19 cellular contexts compared by ENCODE assay signal in the genomic region with DNA sequence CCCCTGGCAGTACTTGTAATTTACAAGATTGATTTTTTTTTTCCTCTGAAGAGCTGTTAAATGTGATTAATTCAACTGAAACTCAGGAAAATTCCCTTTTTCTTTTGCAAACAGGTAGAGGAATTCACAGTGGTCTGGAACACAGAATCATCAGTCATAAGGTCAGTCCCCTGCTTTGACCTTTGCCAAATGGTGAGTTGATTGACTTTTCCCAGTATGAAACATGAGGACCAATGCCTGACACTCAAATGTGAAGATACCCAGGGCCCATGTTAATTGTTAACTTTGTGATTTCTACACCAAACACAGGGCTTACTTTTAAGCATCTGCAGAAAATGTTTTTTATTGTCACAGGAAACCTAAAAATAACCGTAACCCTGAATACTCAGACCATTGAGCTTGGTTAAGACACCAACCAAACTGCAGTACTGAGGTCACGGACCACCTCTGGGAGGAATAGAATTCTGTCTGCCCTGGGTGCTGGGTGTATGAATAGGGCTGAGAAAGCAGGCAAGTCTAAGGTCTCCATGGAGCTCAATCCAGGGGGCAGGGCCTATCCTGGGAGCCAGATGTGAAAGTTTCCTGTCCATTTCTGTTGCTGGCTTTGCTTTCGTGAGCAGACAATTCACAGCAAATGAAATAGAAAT.
DNase-seq lines count a peak whose midpoint lies in the region; ATAC-seq lines count a peak whose summit lies in the region.
"Had no signal": no experiment of that assay in that cellular context is flagged by ENCODE, and none has a peak within 500 bp of the region (broad histone marks: within the 10 kb centered on the region; RNA-seq: fewer than 3 reads in every experiment).

No MANE protein-coding gene starts in this region.

- no peak overlapping the region for H3K4me3 Mint-ChIP-seq in activated naive CD4-positive, alpha-beta T cell treated with anti-CD3 and anti-CD28 coated beads, Interleukin-2, amount 10 ng/mL, durations not matched to agents 7 days and 5 days
- H3K4me3 Mint-ChIP-seq: activated CD8-positive, alpha-beta memory T cell treated with anti-CD3 and anti-CD28 coated beads, Interleukin-2, amount 10 ng/mL, durations not matched to agents 7 days and 5 days had no signal

- H3K4me1 Mint-ChIP-seq in activated naive CD4-positive, alpha-beta T cell treated with anti-CD3 and anti-CD28 coated beads, Interleukin-2, amount 10 ng/mL, durations not matched to agents 7 days and 5 days = no peaks in the 10 kb centered on the region
- H3K4me1 Mint-ChIP-seq: activated CD8-positive, alpha-beta memory T cell treated with anti-CD3 and anti-CD28 coated beads, Interleukin-2, amount 10 ng/mL, durations not matched to agents 7 days and 5 days had no signal

- ATAC-seq in GM18511 (IDR thresholded peaks at IDR 0.05; ENCODE audit: unreplicated experiment) (peak; percentile 54), GM21381 (IDR thresholded peaks at IDR 0.05; ENCODE audit: unreplicated experiment) (peak; percentile 50), HG03342 (IDR thresholded peaks at IDR 0.05; ENCODE audit: unreplicated experiment) (peak; percentile 39), left lobe of liver (peak; percentile 75), HG03439 (IDR thresholded peaks at IDR 0.05; ENCODE audit: unreplicated experiment) (no peak), GM21390 (IDR thresholded peaks at IDR 0.05; ENCODE audit: unreplicated experiment) (no peak)
- ATAC-seq: activated CD8-positive, alpha-beta memory T cell treated with anti-CD3 and anti-CD28 coated beads, Interleukin-2, amount 10 ng/mL, durations not matched to agents 7 days and 5 days; HCT116; left lung had no signal

- CTCF ChIA-PET in activated naive CD4-positive, alpha-beta T cell treated with anti-CD3 and anti-CD28 coated beads, Interleukin-2, amount 10 ng/mL, durations not matched to agents 7 days and 5 days (lab: Charles Lee) = interaction anchor here (1.0 kb wide), 1 partner anchor 12 kb away, joined by 3 read pairs; no protein-coding TSS in a partner anchor

- no peaks in the 10 kb centered on the region for H3K36me3 Mint-ChIP-seq in activated naive CD4-positive, alpha-beta T cell treated with anti-CD3 and anti-CD28 coated beads, Interleukin-2, amount 10 ng/mL, durations not matched to agents 7 days and 5 days
- H3K36me3 Mint-ChIP-seq: activated CD8-positive, alpha-beta memory T cell treated with anti-CD3 and anti-CD28 coated beads, Interleukin-2, amount 10 ng/mL, durations not matched to agents 7 days and 5 days had no signal

- DNase-seq in left lobe of liver (ENCODE audit: low spot score) = no peak
- DNase-seq in retina = no peak
- DNase-seq in activated naive CD4-positive, alpha-beta T cell treated with anti-CD3 and anti-CD28 coated beads, Interleukin-2, amount 10 ng/mL, durations not matched to agents 7 days and 5 days = no peak
- DNase-seq: activated CD4-positive, CD25-positive, alpha-beta regulatory T cell treated with anti-CD3 and anti-CD28 coated beads, Interleukin-2, amount 50 U/mL, for 72 hours; activated CD8-positive, alpha-beta memory T cell treated with anti-CD3 and anti-CD28 coated beads, Interleukin-2, amount 10 ng/mL, durations not matched to agents 7 days and 5 days; activated gamma-delta T cell; anterior cingulate cortex; colonic mucosa; left lung; NCI-H1930; pancreas; SIG-M5; T-helper 9 cell had no signal

- H3K27ac Mint-ChIP-seq in activated naive CD4-positive, alpha-beta T cell treated with anti-CD3 and anti-CD28 coated beads, Interleukin-2, amount 10 ng/mL, durations not matched to agents 7 days and 5 days = no peak overlapping the region
- H3K27ac Mint-ChIP-seq: activated CD8-positive, alpha-beta memory T cell treated with anti-CD3 and anti-CD28 coated beads, Interleukin-2, amount 10 ng/mL, durations not matched to agents 7 days and 5 days had no signal

- H3K27me3 Mint-ChIP-seq in activated naive CD4-positive, alpha-beta T cell treated with anti-CD3 and anti-CD28 coated beads, Interleukin-2, amount 10 ng/mL, durations not matched to agents 7 days and 5 days = peaks cover 9% of the 10 kb centered on the region

- H3K9me3 Mint-ChIP-seq in activated naive CD4-positive, alpha-beta T cell treated with anti-CD3 and anti-CD28 coated beads, Interleukin-2, amount 10 ng/mL, durations not matched to agents 7 days and 5 days = no peaks in the 10 kb centered on the region

Comparison
In these comparisons a context has a peak if more than half of its experiments do, and no peak if none do; other contexts are left out.
1. ATAC-seq: peak in GM18511 (single experiment), GM21381 (single experiment), HG03342 (single experiment) and left lobe of liver (single experiment); none in HG03439 (single experiment) and GM21390 (single experiment).